In the genomic region with DNA sequence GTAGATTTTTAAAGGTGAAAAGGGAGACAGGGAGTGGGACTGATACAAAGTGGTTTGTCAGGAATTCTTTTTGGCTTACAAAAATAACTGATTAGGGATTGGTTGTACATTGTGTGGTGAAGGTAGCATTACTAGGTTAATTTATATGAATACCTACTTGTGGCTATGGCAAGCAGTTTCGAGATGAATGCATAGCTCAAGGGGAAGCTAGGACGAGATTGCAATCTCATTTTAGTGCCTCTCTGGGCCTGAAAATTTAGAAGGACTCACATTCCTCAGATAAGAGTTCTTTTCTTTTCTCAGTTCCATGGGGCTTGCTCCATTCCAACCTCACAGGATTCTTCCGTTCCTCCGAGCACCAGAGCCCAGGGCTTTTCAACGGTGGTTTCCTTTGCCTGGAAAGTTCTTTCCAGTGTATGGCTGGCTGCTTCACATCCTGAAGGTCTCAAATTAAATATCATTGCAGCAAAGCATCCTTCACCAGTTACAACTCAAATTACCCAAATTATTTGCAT, we compare ENCODE assay signal across 16 cellular contexts.
DNase-seq lines count a peak whose midpoint lies in the region; FAIRE-seq and TF ChIP-seq lines count a peak whose summit lies in the region.
"Had no signal": no experiment of that assay in that cellular context is flagged by ENCODE, and none has a peak within 500 bp of the region (broad histone marks: within the 10 kb centered on the region; RNA-seq: fewer than 3 reads in every experiment).

No MANE protein-coding gene starts in this region.

- intact Hi-C loops in sigmoid colon (cut with DNase I), result no loop called here

- no peak overlapping the region for H4K8ac ChIP-seq in H1 (ENCODE audit: extremely low read depth, insufficient read depth, low read length)

- no peak overlapping the region for H4K91ac ChIP-seq in H1 (replicated peaks; ENCODE audit: insufficient read length, low read length)

- TF ChIP-seq EP300 in H1 (IDR thresholded peaks at IDR 0.05; ENCODE audit: borderline replicate concordance in 1 of 2, low read depth in 2 of 2, low read length in 2 of 2), result no peak
- TF ChIP-seq EP300 in sigmoid colon (IDR thresholded peaks at IDR 0.05), result no peak

- no peak overlapping the region for H3K23ac ChIP-seq in H1 (ENCODE audit: insufficient read length)

- H3K27ac ChIP-seq in KMS-11 (peak overlapping the region; percentile 34; the same call in 1 of the 2 replicates), H1 (ENCODE audit: low read depth, low read length) (0 out of 2 replicates have a peak overlapping the region, but pooled peaks have one; percentile 23), mesodermal cell (ENCODE audit: low read depth, low read length, severe bottlenecking) (peak overlapping the region; percentile 65), sigmoid colon (no peak overlapping the region)
- H3K27ac ChIP-seq: C4-2B had no signal

- no peak overlapping the region for H3K4ac ChIP-seq in H1 (replicated peaks; ENCODE audit: insufficient read length, low read depth, low read length)

- no peaks in the 10 kb centered on the region for H3K27me3 ChIP-seq in KMS-11 (ENCODE audit: insufficient read depth, low read depth)
- no peaks in the 10 kb centered on the region for H3K27me3 ChIP-seq in H1 (replicated peaks in 1 of 4; ENCODE audit: control insufficient read depth in 3 of 4, extremely low read depth in 1 of 4, insufficient read depth in 3 of 4, low read length in 3 of 4)
- H3K27me3 ChIP-seq in sigmoid colon, result no peaks in the 10 kb centered on the region

- H3K14ac ChIP-seq in H1 (ENCODE audit: insufficient read length), result no peak overlapping the region

- no peak overlapping the region for H3K9ac ChIP-seq in KMS-11
- H3K9ac ChIP-seq in H1 (replicated peaks in 1 of 4; ENCODE audit: extremely low read depth in 1 of 4, low read depth in 3 of 4, low read length in 3 of 4), result no peak overlapping the region

- H4K20me1 ChIP-seq in KMS-11 (ENCODE audit: insufficient read depth), result no peaks in the 10 kb centered on the region
- H4K20me1 ChIP-seq in H1 (replicated peaks in 1 of 2; ENCODE audit: control insufficient read depth in 1 of 2, insufficient read depth in 2 of 2, low read length in 2 of 2), result peaks cover 3 to 7% of the 10 kb centered on the region in 2 experiments

- no peaks in the 10 kb centered on the region for H3K9me3 ChIP-seq in H1 (ENCODE audit: insufficient read depth in 2 of 2, low read depth in 1 of 2, low read length in 1 of 2)
- H3K9me3 ChIP-seq in mesodermal cell (ENCODE audit: control insufficient read depth, low read length), result peaks cover 12% of the 10 kb centered on the region
- H3K9me3 ChIP-seq in sigmoid colon, result no peaks in the 10 kb centered on the region

- no peak for TF ChIP-seq RAD21 in H1 (IDR thresholded peaks at IDR 0.05 in 1 of 2, conservative IDR thresholded peaks at IDR 0.05 in 1 of 2; ENCODE audit: low read depth in 2 of 2, low read length in 2 of 2)

- no peak overlapping the region for H3K4me3 ChIP-seq in KMS-11 (IDR thresholded peaks at IDR 0.05; ENCODE audit: insufficient read depth, low read depth, low read length)
- no peak overlapping the region for H3K4me3 ChIP-seq in H1 (ENCODE audit: extremely low read depth in 1 of 4, insufficient read depth in 2 of 4, low read depth in 3 of 4, low read length in 4 of 4)
- H3K4me3 ChIP-seq in mesodermal cell (ENCODE audit: extremely low read depth, insufficient read depth, low read length, poor library complexity, severe bottlenecking), result no peak overlapping the region
- no peak overlapping the region for H3K4me3 ChIP-seq in sigmoid colon

- no peaks in the 10 kb centered on the region for H3K36me3 Mint-ChIP-seq in activated CD4-positive, alpha-beta memory T cell treated with anti-CD3 and anti-CD28 coated beads, Interleukin-2, amount 10 ng/mL, durations not matched to agents 7 days and 5 days (ENCODE audit: low read depth)

- no peak overlapping the region for H2BK15ac ChIP-seq in H1 (ENCODE audit: low read length)

- peaks cover 2% of the 10 kb centered on the region for H3K4me1 Mint-ChIP-seq in activated CD4-positive, alpha-beta memory T cell treated with anti-CD3 and anti-CD28 coated beads, Interleukin-2, amount 10 ng/mL, durations not matched to agents 7 days and 5 days

- TF ChIP-seq CTCF in KMS-11 (conservative IDR thresholded peaks at IDR 0.05; ENCODE audit: low read depth, low read length) (no peak), H1 (IDR thresholded peaks at IDR 0.05; ENCODE audit: control extremely low read depth in 1 of 3, insufficient read depth in 1 of 3, low read depth in 1 of 3, low read length in 3 of 3) (no peak), sigmoid colon (IDR thresholded peaks at IDR 0.05) (no peak), GM10248 (IDR thresholded peaks at IDR 0.05; ENCODE audit: control extremely low read depth, extremely low read depth, low read depth, missing control alignments) (no peak)

- no peak overlapping the region; the same call in 1 of the 2 replicates for H2AK5ac ChIP-seq in H1 (ENCODE audit: low read depth, low read length)

- no peaks in the 10 kb centered on the region for H3K23me2 ChIP-seq in H1 (ENCODE audit: low read depth, low read length)

- H3K4me2 ChIP-seq in KMS-11 (peak overlapping the region; percentile 37), H1 (ENCODE audit: insufficient read depth in 1 of 2, low read depth in 2 of 2, low read length in 2 of 2) (peak overlapping the region in 1 of 2 experiments; percentile 44; a peak in 1 of 4 replicates)

- CTCF ChIA-PET in H1 (lab: Charles Lee; ENCODE audit: partially characterized antibody) (interaction anchor here (0.9 to 2.0 kb wide), 6 partner anchors 15 to 279 kb away, joined by 3 to 6 read pairs (median 3); no protein-coding TSS in a partner anchor), GM10248 (lab: Yijun Ruan, JAX) (interaction anchor here (1.9 kb wide), 1 partner anchor 280 kb away, joined by 7 read pairs; no protein-coding TSS in a partner anchor)
- CTCF ChIA-PET in activated CD4-positive, alpha-beta memory T cell treated with anti-CD3 and anti-CD28 coated beads, Interleukin-2, amount 10 ng/mL, durations not matched to agents 7 days and 5 days (lab: Charles Lee), result no interaction called here

- H3K18ac ChIP-seq in H1 (ENCODE audit: extremely low read depth, low read length), result no peak overlapping the region; the same call in 1 of the 2 replicates

- no peak overlapping the region for H3K56ac ChIP-seq in H1 (replicated peaks; ENCODE audit: insufficient read length, low read depth, low read length)

- H2BK5ac ChIP-seq in H1 (ENCODE audit: low read depth, low read length), result peak overlapping the region; percentile 20; the same call in 1 of the 2 replicates

- H2BK12ac ChIP-seq in H1 (ENCODE audit: low read depth, low read length), result no peak overlapping the region

- no peak overlapping the region for H2BK20ac ChIP-seq in H1 (ENCODE audit: low read length)

- no peak overlapping the region for H3K27ac Mint-ChIP-seq in activated CD4-positive, alpha-beta memory T cell treated with anti-CD3 and anti-CD28 coated beads, Interleukin-2, amount 10 ng/mL, durations not matched to agents 7 days and 5 days

- H3K79me1 ChIP-seq in H1 (ENCODE audit: low read depth, low read length), result peaks cover 9% of the 10 kb centered on the region; the same call in 1 of the 2 replicates

- no peak for TF ChIP-seq POLR2A in H1 (IDR thresholded peaks at IDR 0.05; ENCODE audit: control extremely low read depth in 1 of 2, low read depth in 2 of 2, low read length in 2 of 2)
- TF ChIP-seq POLR2A in sigmoid colon (IDR thresholded peaks at IDR 0.05), result no peak

- POLR2A ChIA-PET in H1 (lab: Charles Lee; ENCODE audit: partially characterized antibody), result interaction anchor here (0.8 to 2.6 kb wide), 4 partner anchors 9 to 85 kb away, joined by 3 to 10 read pairs (median 4); no protein-coding TSS in a partner anchor
- POLR2A ChIA-PET in GM10248 (lab: Yijun Ruan, JAX), result no interaction called here
- POLR2A ChIA-PET in activated CD4-positive, alpha-beta memory T cell treated with anti-CD3 and anti-CD28 coated beads, Interleukin-2, amount 10 ng/mL, durations not matched to agents 7 days and 5 days (lab: Charles Lee), result no interaction called here

- no peak overlapping the region for H3K4me3 Mint-ChIP-seq in activated CD4-positive, alpha-beta memory T cell treated with anti-CD3 and anti-CD28 coated beads, Interleukin-2, amount 10 ng/mL, durations not matched to agents 7 days and 5 days

- H3K36me3 ChIP-seq in KMS-11 (ENCODE audit: insufficient read depth), result no peaks in the 10 kb centered on the region
- peaks cover 0 to 3% (median 0%) of the 10 kb centered on the region in 4 experiments; a peak in 1 of 8 replicates for H3K36me3 ChIP-seq in H1 (ENCODE audit: control insufficient read depth in 2 of 4, insufficient read depth in 4 of 4, low read length in 3 of 4)
- peaks cover 12% of the 10 kb centered on the region for H3K36me3 ChIP-seq in mesodermal cell (ENCODE audit: control insufficient read depth, insufficient read depth, low read length)
- no peaks in the 10 kb centered on the region for H3K36me3 ChIP-seq in sigmoid colon

- no peaks in the 10 kb centered on the region for H3K9me3 Mint-ChIP-seq in activated CD4-positive, alpha-beta memory T cell treated with anti-CD3 and anti-CD28 coated beads, Interleukin-2, amount 10 ng/mL, durations not matched to agents 7 days and 5 days

- no peak for DNase-seq in H1 (ENCODE audit: low read depth in 1 of 2, low spot score in 2 of 2)
- no peak for DNase-seq in sigmoid colon
- DNase-seq in iPS-NIHi11 (ENCODE audit: low spot score), result no peak
- no peak for DNase-seq in GM10248 (ENCODE audit: extremely low spot score)
- DNase-seq in activated CD4-positive, alpha-beta memory T cell treated with anti-CD3 and anti-CD28 coated beads, Interleukin-2, amount 10 ng/mL, durations not matched to agents 7 days and 5 days, result no peak
- DNase-seq: AML-193, DMS 273 treated with DMSO at 0.1 percent for 48 hours, DND-41, NCI-H1417 treated with DMSO at 0.1 percent for 48 hours, NCI-H187 treated with DMSO at 0.1 percent for 48 hours, NCI-H226, NCI-H524 treated with DMSO at 0.1 percent for 48 hours had no signal

- H3K4me1 ChIP-seq in KMS-11 (ENCODE audit: low read depth, poor library complexity, severe bottlenecking) (peaks cover 37% of the 10 kb centered on the region), H1 (replicated peaks in 1 of 4; ENCODE audit: control insufficient read depth in 3 of 4, insufficient read depth in 4 of 4, low read length in 3 of 4) (peaks cover 0 to 10% (median 3%) of the 10 kb centered on the region in 4 experiments; a peak in 4 of 7 replicates), mesodermal cell (ENCODE audit: control insufficient read depth, insufficient read depth, low read length, poor library complexity, severe bottlenecking) (peaks cover 18% of the 10 kb centered on the region), sigmoid colon (no peaks in the 10 kb centered on the region)

- WGBS in H1 (ENCODE audit: extremely low coverage in 1 of 2, insufficient coverage in 1 of 2, insufficient read length in 1 of 2, insufficient replicate concordance in 2 of 2, low coverage in 1 of 2, low lambda C conversion rate in 2 of 2, missing lambda C conversion rate in 1 of 2), 2 experiments, result 77% methylated on average over 5 of the region's 5 CpGs; no CpG with 5 or more reads in 1 of the 2 experiments
- WGBS in mesodermal cell (ENCODE audit: insufficient coverage in 2 of 2), 2 experiments, result 65 to 67% methylated on average over 3 to 5 of the region's 5 CpGs
- 85 to 88% methylated on average over 5 of the region's 5 CpGs for WGBS in sigmoid colon, 2 donors

- H3K27me3 Mint-ChIP-seq in activated CD4-positive, alpha-beta memory T cell treated with anti-CD3 and anti-CD28 coated beads, Interleukin-2, amount 10 ng/mL, durations not matched to agents 7 days and 5 days, result no peaks in the 10 kb centered on the region

- no peak overlapping the region for H2BK120ac ChIP-seq in H1 (replicated peaks; ENCODE audit: low read depth, low read length)

- H2AFZ ChIP-seq in KMS-11 (ENCODE audit: low read depth), result no peak overlapping the region
- H2AFZ ChIP-seq in H1 (ENCODE audit: low read length), result no peak overlapping the region

- no peak overlapping the region for H4K5ac ChIP-seq in H1 (ENCODE audit: insufficient read length, low read depth, low read length)

- no peaks in the 10 kb centered on the region for H3K79me2 ChIP-seq in KMS-11 (ENCODE audit: insufficient read depth, low read depth)
- H3K79me2 ChIP-seq in H1 (ENCODE audit: control insufficient read depth in 1 of 2, insufficient read depth in 2 of 2, low read length in 2 of 2), result peaks cover 21 to 96% of the 10 kb centered on the region in 2 experiments

- FAIRE-seq in H1 (lab: Jason Lieb, UNC), result no peak
- FAIRE-seq: G401.6 had no signal

Comparison
In these comparisons a context has a peak if more than half of its experiments do, and no peak if none do; other contexts are left out.
1. H3K27ac ChIP-seq: peak in KMS-11 (single experiment), H1 (single experiment) and mesodermal cell (single experiment); none in sigmoid colon (0 of 4).